Comparison of ENCODE assay signal across 18 cellular contexts in genomic region chr1:212710566-212710965, GRCh38. TPM values are rescaled to one million over a fixed set of nuclear protein-coding genes. Genes with fewer than 3 reads are reported as not detected.
A peak's percentile ranks its signal among the peaks of the same experiment; 100 is the strongest.
DNase-seq lines count a peak whose midpoint lies in the region; ATAC-seq and TF ChIP-seq lines count a peak whose summit lies in the region.
"Had no signal": no experiment of that assay in that cellular context is flagged by ENCODE, and none has a peak within 500 bp of the region (broad histone marks: within the 10 kb centered on the region; RNA-seq: fewer than 3 reads in every experiment).

No MANE protein-coding gene starts in this region.

- peak overlapping the region; percentile 21 for H3K27ac Mint-ChIP-seq in stimulated activated naive B cell treated with anti-CD40 and anti-IgM and Interleukin-4, amounts not matched to agents 10 μg/mL and 1 μg/mL and 100 μg/mL, for 72 hours
- no peak overlapping the region for H3K27ac Mint-ChIP-seq in Calu3 (ENCODE audit: unreplicated experiment)
- H3K27ac Mint-ChIP-seq: CD8-positive, alpha-beta memory T cell had no signal

- no peak for DNase-seq in Right ventricle myocardium superior
- no peak for DNase-seq in right atrium auricular region (ENCODE audit: low spot score)
- peak; percentile 33 for DNase-seq in SKM-1 (lab: John Stamatoyannopoulos, UW; ENCODE audit: unreplicated experiment)
- DNase-seq in esophagus muscularis mucosa (ENCODE audit: extremely low spot score), result peak; percentile 57
- no peak for DNase-seq in stimulated activated naive B cell treated with anti-CD40 and anti-IgM and Interleukin-4, amounts not matched to agents 10 μg/mL and 1 μg/mL and 100 μg/mL, for 72 hours
- DNase-seq in Calu3, result no peak
- no peak for DNase-seq in DMS153 (lab: John Stamatoyannopoulos, UW)
- DNase-seq: ACHN; BE2C; CD8-positive, alpha-beta memory T cell; Kasumi-1; NCI-H1436; NCI-H2081; NCI-H510A treated with DMSO at 0.1 percent for 48 hours; RPMI8226 had no signal

- H3K36me3 Mint-ChIP-seq in stimulated activated naive B cell treated with anti-CD40 and anti-IgM and Interleukin-4, amounts not matched to agents 10 μg/mL and 1 μg/mL and 100 μg/mL, for 72 hours, result no peaks in the 10 kb centered on the region
- H3K36me3 Mint-ChIP-seq in Calu3 (ENCODE audit: insufficient read depth, unreplicated experiment), result no peaks in the 10 kb centered on the region
- H3K36me3 Mint-ChIP-seq: CD8-positive, alpha-beta memory T cell had no signal

- intact Hi-C loops in Right ventricle myocardium superior (cut with DNase I) (no loop called here), esophagus muscularis mucosa (cut with DNase I) (no loop called here), Calu3 (cut with micrococcal nuclease; ENCODE audit: unreplicated experiment) (no loop called here)

- no peak for TF ChIP-seq CTCF in right atrium auricular region (IDR thresholded peaks at IDR 0.05)
- no peak for TF ChIP-seq CTCF in esophagus muscularis mucosa (IDR thresholded peaks at IDR 0.05)
- no peak for TF ChIP-seq CTCF in Calu3 (IDR thresholded peaks at IDR 0.05; ENCODE audit: unreplicated experiment)

- H3K27me3 ChIP-seq in right atrium auricular region, result no peaks in the 10 kb centered on the region
- no peaks in the 10 kb centered on the region for H3K27me3 ChIP-seq in esophagus muscularis mucosa
- H3K27me3 ChIP-seq: BE2C had no signal

- CTCF ChIA-PET in Calu3 (lab: Charles Lee), result no interaction called here

- H3K27me3 Mint-ChIP-seq in stimulated activated naive B cell treated with anti-CD40 and anti-IgM and Interleukin-4, amounts not matched to agents 10 μg/mL and 1 μg/mL and 100 μg/mL, for 72 hours, result peaks cover 2 to 7% of the 10 kb centered on the region in 2 donors
- no peaks in the 10 kb centered on the region for H3K27me3 Mint-ChIP-seq in Calu3 (ENCODE audit: unreplicated experiment)
- H3K27me3 Mint-ChIP-seq: CD8-positive, alpha-beta memory T cell had no signal

- ATAC-seq in Right ventricle myocardium superior (ENCODE audit: poor library complexity) (peak; percentile 27), HG02623 (IDR thresholded peaks at IDR 0.05; ENCODE audit: unreplicated experiment) (no peak)
- ATAC-seq in stimulated activated naive B cell treated with anti-CD40 and anti-IgM and Interleukin-4, amounts not matched to agents 10 μg/mL and 1 μg/mL and 100 μg/mL, for 72 hours (replicated peaks), result no peak

- no peaks in the 10 kb centered on the region for H3K4me1 ChIP-seq in right atrium auricular region
- no peaks in the 10 kb centered on the region for H3K4me1 ChIP-seq in esophagus muscularis mucosa
- H3K4me1 ChIP-seq: BE2C had no signal

- H3K27ac ChIP-seq in right atrium auricular region (no peak overlapping the region), esophagus muscularis mucosa (replicated peaks in 1 of 4) (no peak overlapping the region)
- H3K27ac ChIP-seq: SK-N-MC had no signal

- TF ChIP-seq POLR2A in esophagus muscularis mucosa (IDR thresholded peaks at IDR 0.05; ENCODE audit: low read depth), result no peak

- H3K4me3 ChIP-seq in right atrium auricular region (no peak overlapping the region), esophagus muscularis mucosa (no peak overlapping the region)
- H3K4me3 ChIP-seq: HAP-1, SK-N-MC had no signal

- no peaks in the 10 kb centered on the region for H3K9me3 Mint-ChIP-seq in stimulated activated naive B cell treated with anti-CD40 and anti-IgM and Interleukin-4, amounts not matched to agents 10 μg/mL and 1 μg/mL and 100 μg/mL, for 72 hours
- no peaks in the 10 kb centered on the region for H3K9me3 Mint-ChIP-seq in Calu3 (ENCODE audit: low read depth, unreplicated experiment)
- H3K9me3 Mint-ChIP-seq: CD8-positive, alpha-beta memory T cell had no signal

- BruUV-seq in Calu3 (replicated peaks; lab: Mats Ljungman, UMichigan), result no TSS peak

- no peak overlapping the region for H3K4me3 Mint-ChIP-seq in stimulated activated naive B cell treated with anti-CD40 and anti-IgM and Interleukin-4, amounts not matched to agents 10 μg/mL and 1 μg/mL and 100 μg/mL, for 72 hours
- H3K4me3 Mint-ChIP-seq in Calu3 (ENCODE audit: low read depth, unreplicated experiment), result no peak overlapping the region
- H3K4me3 Mint-ChIP-seq: CD8-positive, alpha-beta memory T cell had no signal

- TF ChIP-seq EP300 in esophagus muscularis mucosa (IDR thresholded peaks at IDR 0.05), result no peak

- H3K36me3 ChIP-seq in right atrium auricular region (no peaks in the 10 kb centered on the region), esophagus muscularis mucosa (no peaks in the 10 kb centered on the region)
- H3K36me3 ChIP-seq: BE2C, HAP-1 had no signal

- peaks cover 0 to 5% of the 10 kb centered on the region in 2 donors for H3K9me3 ChIP-seq in right atrium auricular region
- peaks cover 0 to 6% (median 0%) of the 10 kb centered on the region in 4 donors for H3K9me3 ChIP-seq in esophagus muscularis mucosa
- H3K9me3 ChIP-seq: BE2C, HAP-1 had no signal

- WGBS in esophagus muscularis mucosa, result 79% methylated on average over 6 of the region's 6 CpGs

- peaks cover 24 to 35% of the 10 kb centered on the region in 2 donors for H3K4me1 Mint-ChIP-seq in stimulated activated naive B cell treated with anti-CD40 and anti-IgM and Interleukin-4, amounts not matched to agents 10 μg/mL and 1 μg/mL and 100 μg/mL, for 72 hours
- no peaks in the 10 kb centered on the region for H3K4me1 Mint-ChIP-seq in Calu3 (ENCODE audit: low read depth, unreplicated experiment)
- H3K4me1 Mint-ChIP-seq: CD8-positive, alpha-beta memory T cell had no signal

RNA-seq across cellular contexts. Expression of gene BATF3, which starts 10.9 kb away (rescaled TPM):
- 1.3 TPM for total RNA-seq in Right ventricle myocardium superior
- total RNA-seq in right atrium auricular region, result 1 to 10 TPM in 1 of 2 donors, under 1 TPM in 1; 0.96 to 3.3 TPM
- total RNA-seq in esophagus muscularis mucosa, result 1 to 10 TPM; 2.1 to 8.1 (median 5.9) TPM
- total RNA-seq in Calu3 (2022), result 0.71 and 0.90 TPM in 2 replicates

Comparison
In these comparisons a context has a peak if more than half of its experiments do, and no peak if none do; other contexts are left out.
1. DNase-seq: peak in SKM-1 (single experiment) and esophagus muscularis mucosa (single experiment); none in Right ventricle myocardium superior (single experiment), right atrium auricular region (single experiment), stimulated activated naive B cell treated with anti-CD40 and anti-IgM and Interleukin-4, amounts not matched to agents 10 μg/mL and 1 μg/mL and 100 μg/mL, for 72 hours (single experiment), Calu3 (single experiment) and DMS153 (single experiment).